ENCODE assay signal across 1 cellular context in genomic region chr2:120014231-120014990, GRCh38.
TF ChIP-seq lines count a peak whose summit lies in the region.

No MANE protein-coding gene starts in this region.

TF ChIP-seq in GM12878, 131 proteins besides CTCF, POLR2A, EP300 and RAD21:
- TF ChIP-seq E4F1 (IDR thresholded peaks at IDR 0.05; ENCODE audit: borderline replicate concordance, partially characterized antibody), result no peak
- no peak for TF ChIP-seq POU2F2 (IDR thresholded peaks at IDR 0.05; ENCODE audit: borderline replicate concordance, low read depth, low read length)
- TF ChIP-seq SREBF1 (IDR thresholded peaks at IDR 0.05; ENCODE audit: low read length), result no peak
- TF ChIP-seq HSF1 (IDR thresholded peaks at IDR 0.05; ENCODE audit: low read depth, low read length), result no peak
- no peak for TF ChIP-seq ZNF592 (IDR thresholded peaks at IDR 0.05)
- TF ChIP-seq CHD2 (IDR thresholded peaks at IDR 0.05; ENCODE audit: borderline replicate concordance, low read depth, low read length), result no peak
- no peak for TF ChIP-seq RCOR1 (conservative IDR thresholded peaks at IDR 0.05; ENCODE audit: low read depth, low read length)
- no peak for TF ChIP-seq SUZ12 (IDR thresholded peaks at IDR 0.05; ENCODE audit: unreplicated experiment)
- no peak for TF ChIP-seq NR2C2 (IDR thresholded peaks at IDR 0.05; ENCODE audit: borderline replicate concordance, control insufficient read depth, insufficient read length, low read depth)
